ENCODE assay signal across 10 cellular contexts in the genomic region with DNA sequence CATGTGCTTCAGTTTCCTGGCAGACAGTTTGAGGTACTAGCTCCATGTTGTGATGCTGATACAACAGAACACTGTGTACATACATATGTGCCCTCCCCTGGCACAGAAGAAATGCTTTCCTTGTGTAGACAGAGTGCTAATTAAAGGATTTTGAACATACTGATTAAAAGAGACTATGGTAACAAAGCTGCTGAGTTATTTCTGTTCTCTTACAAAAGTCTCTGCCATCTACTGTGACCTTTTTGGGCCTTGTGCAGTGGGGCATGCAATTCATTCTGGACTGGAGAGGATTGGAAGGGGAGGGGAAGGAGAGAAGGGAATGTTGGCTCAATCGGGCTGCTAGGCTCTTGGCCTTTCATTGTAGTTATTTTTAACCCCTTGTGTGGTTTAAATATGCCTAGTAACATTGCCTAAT. TPM values are rescaled to one million over a fixed set of nuclear protein-coding genes. Genes with fewer than 3 reads are reported as not detected.
DNase-seq lines count a peak whose midpoint lies in the region; ATAC-seq, FAIRE-seq and TF ChIP-seq lines count a peak whose summit lies in the region.
"Had no signal": no experiment of that assay in that cellular context is flagged by ENCODE, and none has a peak within 500 bp of the region (broad histone marks: within the 10 kb centered on the region; RNA-seq: fewer than 3 reads in every experiment).

No MANE protein-coding gene starts in this region.

- DNase-seq in amniotic epithelial cell (ENCODE audit: low read depth) (peak; percentile 44), DMS153 treated with DMSO at 0.1 percent for 48 hours (lab: John Stamatoyannopoulos, UW; ENCODE audit: unreplicated experiment) (no peak), NCI-H2171 treated with DMSO at 0.1 percent for 48 hours (lab: John Stamatoyannopoulos, UW) (no peak), foreskin keratinocyte (no peak), omental fat pad (ENCODE audit: low spot score) (no peak)
- DNase-seq: brain microvascular endothelial cell, NCI-H146 had no signal

- CTCF ChIA-PET in HEK293 (lab: Yijun Ruan, JAX), result interaction anchor here (0.7 kb wide), 1 partner anchor 114 kb away, joined by 3 read pairs; no protein-coding TSS in a partner anchor

- H3K36me3 ChIP-seq in HEK293 (ENCODE audit: control insufficient read depth in 2 of 2, insufficient read depth in 1 of 2, low read length in 2 of 2), result peaks cover 0 to 13% of the 10 kb centered on the region in 2 experiments; a peak in 1 of 3 replicates
- H3K36me3 ChIP-seq in subcutaneous abdominal adipose tissue (ENCODE audit: control insufficient read depth in 5 of 5, insufficient read depth in 5 of 5, low read length in 5 of 5), result peaks cover 0 to 4% (median 0%) of the 10 kb centered on the region in 5 donors

- H3K27me3 ChIP-seq in subcutaneous abdominal adipose tissue (ENCODE audit: control insufficient read depth in 5 of 5, insufficient read depth in 4 of 5, low read length in 5 of 5), result no peaks in the 10 kb centered on the region
- H3K27me3 ChIP-seq in foreskin keratinocyte, result no peaks in the 10 kb centered on the region
- H3K27me3 ChIP-seq: brain microvascular endothelial cell had no signal

- H3K4me3 ChIP-seq in HEK293 (ENCODE audit: low read depth, low read length) (no peak overlapping the region), subcutaneous abdominal adipose tissue (ENCODE audit: low read depth in 1 of 5, low read length in 5 of 5) (peak overlapping the region in 1 of 5 donors; percentile 4)

- H3K27ac ChIP-seq in HEK293 (ENCODE audit: extremely low read depth, low read depth, low read length), result no peak overlapping the region
- H3K27ac ChIP-seq in subcutaneous abdominal adipose tissue (ENCODE audit: low read depth, low read length), result peak overlapping the region; percentile 53
- H3K27ac ChIP-seq in foreskin keratinocyte, result no peak overlapping the region
- H3K27ac ChIP-seq: brain microvascular endothelial cell had no signal

- H3K9ac ChIP-seq in subcutaneous abdominal adipose tissue (ENCODE audit: low read length in 5 of 5), result peak overlapping the region in 1 of 5 donors; percentile 33

- H3K9me3 ChIP-seq in HEK293 (ENCODE audit: control insufficient read depth, insufficient read depth, low read depth, low read length) (no peaks in the 10 kb centered on the region), subcutaneous abdominal adipose tissue (ENCODE audit: control insufficient read depth in 5 of 5, low read length in 5 of 5) (no peaks in the 10 kb centered on the region)

- no peak for ATAC-seq in foreskin keratinocyte
- no peak for ATAC-seq in omental fat pad (ENCODE audit: low FRiP score)

- peaks cover 6% of the 10 kb centered on the region; the same call in 1 of the 2 replicates for H3K4me1 ChIP-seq in HEK293 (ENCODE audit: control insufficient read depth, insufficient read depth, low read length)
- H3K4me1 ChIP-seq in subcutaneous abdominal adipose tissue (ENCODE audit: control insufficient read depth in 5 of 5, insufficient read depth in 5 of 5, low read length in 5 of 5), result peaks cover 8 to 65% (median 47%) of the 10 kb centered on the region in 5 donors
- peaks cover 29% of the 10 kb centered on the region for H3K4me1 ChIP-seq in foreskin keratinocyte

- POLR2A ChIA-PET in HEK293 (lab: Yijun Ruan, JAX), result no interaction called here

- FAIRE-seq in islet of Langerhans (lab: Jason Lieb, UNC), result peak; percentile 47

- TF ChIP-seq CTCF in HEK293 (tag by site-specific recombination; IDR thresholded peaks at IDR 0.05), result no peak
- no peak for TF ChIP-seq CTCF in foreskin keratinocyte (conservative IDR thresholded peaks at IDR 0.05)
- no peak for TF ChIP-seq CTCF in omental fat pad (IDR thresholded peaks at IDR 0.05)

TF ChIP-seq in HEK293, 187 proteins besides CTCF, POLR2A, EP300 and RAD21 (continues in another document):
- TF ChIP-seq ZNF600 (tag by site-specific recombination; IDR thresholded peaks at IDR 0.05) (peak; percentile 80), IKZF3 (tag by site-specific recombination; IDR thresholded peaks at IDR 0.05) (peak; percentile 48; the same call in 1 of the 2 replicates), ZNF274 (IDR thresholded peaks at IDR 0.05; ENCODE audit: low read length) (no peak), ZNF274 (tag by site-specific recombination; IDR thresholded peaks at IDR 0.05; ENCODE audit: borderline replicate concordance) (no peak), TRIM28 (IDR thresholded peaks at IDR 0.05; ENCODE audit: borderline replicate concordance, low read length) (peak; percentile 27; the same call in 1 of the 2 replicates), EGR2 (tag by site-specific recombination; IDR thresholded peaks at IDR 0.05; ENCODE audit: low read depth) (no peak), SP2 (tag by site-specific recombination; IDR thresholded peaks at IDR 0.05) (no peak), ZNF654 (tag by site-specific recombination; IDR thresholded peaks at IDR 0.05; ENCODE audit: low read depth) (no peak), ZBTB17 (tag by site-specific recombination; IDR thresholded peaks at IDR 0.05) (peak; percentile 73), ZNF571 (tag by site-specific recombination; IDR thresholded peaks at IDR 0.05) (no peak)
- TF ChIP-seq, protein P1, sequence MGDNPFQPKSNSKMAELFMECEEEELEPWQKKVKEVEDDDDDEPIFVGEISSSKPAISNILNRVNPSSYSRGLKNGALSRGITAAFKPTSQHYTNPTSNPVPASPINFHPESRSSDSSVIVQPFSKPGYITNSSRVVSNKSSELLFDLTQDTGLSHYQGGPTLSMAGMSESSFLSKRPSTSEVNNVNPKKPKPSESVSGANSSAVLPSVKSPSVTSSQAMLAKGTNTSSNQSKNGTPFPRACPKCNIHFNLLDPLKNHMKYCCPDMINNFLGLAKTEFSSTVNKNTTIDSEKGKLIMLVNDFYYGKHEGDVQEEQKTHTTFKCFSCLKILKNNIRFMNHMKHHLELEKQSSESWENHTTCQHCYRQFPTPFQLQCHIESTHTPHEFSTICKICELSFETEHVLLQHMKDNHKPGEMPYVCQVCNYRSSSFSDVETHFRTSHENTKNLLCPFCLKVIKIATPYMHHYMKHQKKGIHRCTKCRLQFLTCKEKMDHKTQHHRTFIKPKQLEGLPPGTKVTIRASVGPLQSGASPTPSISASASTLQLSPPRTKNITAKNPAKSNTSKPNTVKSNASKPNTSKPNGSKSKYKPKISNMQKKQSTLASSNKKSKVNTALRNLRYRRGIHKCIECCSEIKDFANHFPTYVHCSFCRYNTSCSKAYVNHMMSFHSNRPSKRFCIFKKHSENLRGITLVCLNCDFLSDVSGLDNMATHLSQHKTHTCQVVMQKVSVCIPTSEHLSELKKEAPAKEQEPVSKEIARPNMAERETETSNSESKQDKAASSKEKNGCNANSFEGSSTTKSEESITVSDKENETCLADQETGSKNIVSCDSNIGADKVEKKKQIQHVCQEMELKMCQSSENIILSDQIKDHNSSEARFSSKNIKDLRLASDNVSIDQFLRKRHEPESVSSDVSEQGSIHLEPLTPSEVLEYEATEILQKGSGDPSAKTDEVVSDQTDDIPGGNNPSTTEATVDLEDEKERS (tag by site-specific recombination; IDR thresholded peaks at IDR 0.05), result no peak
- TF ChIP-seq, protein P2, sequence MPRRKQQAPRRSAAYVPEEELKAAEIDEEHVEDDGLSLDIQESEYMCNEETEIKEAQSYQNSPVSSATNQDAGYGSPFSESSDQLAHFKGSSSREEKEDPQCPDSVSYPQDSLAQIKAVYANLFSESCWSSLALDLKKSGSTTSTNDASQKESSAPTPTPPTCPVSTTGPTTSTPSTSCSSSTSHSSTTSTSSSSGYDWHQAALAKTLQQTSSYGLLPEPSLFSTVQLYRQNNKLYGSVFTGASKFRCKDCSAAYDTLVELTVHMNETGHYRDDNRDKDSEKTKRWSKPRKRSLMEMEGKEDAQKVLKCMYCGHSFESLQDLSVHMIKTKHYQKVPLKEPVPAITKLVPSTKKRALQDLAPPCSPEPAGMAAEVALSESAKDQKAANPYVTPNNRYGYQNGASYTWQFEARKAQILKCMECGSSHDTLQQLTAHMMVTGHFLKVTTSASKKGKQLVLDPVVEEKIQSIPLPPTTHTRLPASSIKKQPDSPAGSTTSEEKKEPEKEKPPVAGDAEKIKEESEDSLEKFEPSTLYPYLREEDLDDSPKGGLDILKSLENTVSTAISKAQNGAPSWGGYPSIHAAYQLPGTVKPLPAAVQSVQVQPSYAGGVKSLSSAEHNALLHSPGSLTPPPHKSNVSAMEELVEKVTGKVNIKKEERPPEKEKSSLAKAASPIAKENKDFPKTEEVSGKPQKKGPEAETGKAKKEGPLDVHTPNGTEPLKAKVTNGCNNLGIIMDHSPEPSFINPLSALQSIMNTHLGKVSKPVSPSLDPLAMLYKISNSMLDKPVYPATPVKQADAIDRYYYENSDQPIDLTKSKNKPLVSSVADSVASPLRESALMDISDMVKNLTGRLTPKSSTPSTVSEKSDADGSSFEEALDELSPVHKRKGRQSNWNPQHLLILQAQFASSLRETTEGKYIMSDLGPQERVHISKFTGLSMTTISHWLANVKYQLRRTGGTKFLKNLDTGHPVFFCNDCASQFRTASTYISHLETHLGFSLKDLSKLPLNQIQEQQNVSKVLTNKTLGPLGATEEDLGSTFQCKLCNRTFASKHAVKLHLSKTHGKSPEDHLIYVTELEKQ (tag by site-specific recombination; IDR thresholded peaks at IDR 0.05; ENCODE audit: borderline replicate concordance), result no peak
- TF ChIP-seq, protein P3, sequence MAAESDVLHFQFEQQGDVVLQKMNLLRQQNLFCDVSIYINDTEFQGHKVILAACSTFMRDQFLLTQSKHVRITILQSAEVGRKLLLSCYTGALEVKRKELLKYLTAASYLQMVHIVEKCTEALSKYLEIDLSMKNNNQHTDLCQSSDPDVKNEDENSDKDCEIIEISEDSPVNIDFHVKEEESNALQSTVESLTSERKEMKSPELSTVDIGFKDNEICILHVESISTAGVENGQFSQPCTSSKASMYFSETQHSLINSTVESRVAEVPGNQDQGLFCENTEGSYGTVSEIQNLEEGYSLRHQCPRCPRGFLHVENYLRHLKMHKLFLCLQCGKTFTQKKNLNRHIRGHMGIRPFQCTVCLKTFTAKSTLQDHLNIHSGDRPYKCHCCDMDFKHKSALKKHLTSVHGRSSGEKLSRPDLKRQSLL (tag by site-specific recombination; IDR thresholded peaks at IDR 0.05), result 0 out of 2 replicates have a peak, but pooled peaks have one; percentile 9

RNA-seq across cellular contexts. Expression of a gene that starts 6.0 kb away (rescaled TPM):
- total RNA-seq in foreskin keratinocyte (119 and 137 TPM in 2 replicates), omental fat pad (100 to 1,000 TPM; 119 to 168 (median 146) TPM)
- polyA plus RNA-seq in foreskin keratinocyte, result 24.2 and 26.2 TPM in 2 replicates
